8 cellular contexts compared by ENCODE assay signal in genomic region chr7:5477723-5478531, GRCh38. TPM values are rescaled to one million over a fixed set of nuclear protein-coding genes. Genes with fewer than 3 reads are reported as not detected.
DNase-seq lines count a peak whose midpoint lies in the region; ATAC-seq, FAIRE-seq and TF ChIP-seq lines count a peak whose summit lies in the region.

No MANE protein-coding gene starts in this region.

- peaks cover 9% of the 10 kb centered on the region for H3K4me1 Mint-ChIP-seq in activated CD8-positive, alpha-beta memory T cell treated with anti-CD3 and anti-CD28 coated beads, Interleukin-2, amount 10 ng/mL, durations not matched to agents 7 days and 5 days

- TF ChIP-seq POLR2A in GM12878 (IDR thresholded peaks at IDR 0.05; ENCODE audit: low read depth, low read length) (no peak), right lobe of liver (IDR thresholded peaks at IDR 0.05) (no peak), vagina (IDR thresholded peaks at IDR 0.05) (no peak)

- SMC1A ChIA-PET in GM12878 (lab: Charles Lee; ENCODE audit: uncharacterized antibody, unreplicated experiment), result interaction anchor here (1.1 kb wide), 1 partner anchor 187 kb away, joined by 3 read pairs; no protein-coding TSS in a partner anchor

- H3K9ac ChIP-seq in HUES48 (ENCODE audit: low read depth, low read length) (no peak overlapping the region), GM12878 (ENCODE audit: control insufficient read depth, insufficient read depth, low read length) (no peak overlapping the region)

- ATAC-seq in GM12878, result peak; percentile 91
- peak; percentile 36 to 66 (median 55) for ATAC-seq in right lobe of liver
- no peak for ATAC-seq in GM18870 (IDR thresholded peaks at IDR 0.05; ENCODE audit: unreplicated experiment)
- no peak for ATAC-seq in activated CD8-positive, alpha-beta memory T cell treated with anti-CD3 and anti-CD28 coated beads, Interleukin-2, amount 10 ng/mL, durations not matched to agents 7 days and 5 days
- ATAC-seq in HG03159 (IDR thresholded peaks at IDR 0.05; ENCODE audit: unreplicated experiment), result no peak

- RAD21 ChIA-PET in GM12878 (lab: Charles Lee; ENCODE audit: unreplicated experiment), result no interaction called here

- WGBS in GM12878 (ENCODE audit: insufficient coverage, insufficient replicate concordance, low lambda C conversion rate, missing lambda C conversion rate), result 76% methylated on average over 29 of the region's 29 CpGs
- WGBS in right lobe of liver (ENCODE audit: insufficient coverage, low coverage, low lambda C conversion rate, missing lambda C conversion rate), result 41% methylated on average over 6 of the region's 29 CpGs

- TF ChIP-seq CTCF in GM12878 (IDR thresholded peaks at IDR 0.05 in 2 of 3, conservative IDR thresholded peaks at IDR 0.05 in 1 of 3; ENCODE audit: control insufficient read depth in 2 of 3, extremely low read depth in 1 of 3, insufficient read depth in 1 of 3, low read depth in 3 of 3, low read length in 3 of 3) (peak in 2 of 3 experiments; percentile 8 to 32; a peak in 2 of 6 replicates), right lobe of liver (IDR thresholded peaks at IDR 0.05) (no peak), vagina (IDR thresholded peaks at IDR 0.05) (no peak)

- POLR2A ChIA-PET in GM12878 (lab: Charles Lee), result no interaction called here

- no peak overlapping the region for H3K27ac Mint-ChIP-seq in activated CD8-positive, alpha-beta memory T cell treated with anti-CD3 and anti-CD28 coated beads, Interleukin-2, amount 10 ng/mL, durations not matched to agents 7 days and 5 days

- in situ Hi-C loops in GM12878 (cut with MboI), result no loop called here

- no peak overlapping the region for H3K4me3 ChIP-seq in HUES48 (ENCODE audit: low read depth, low read length)
- H3K4me3 ChIP-seq in GM12878, result no peak overlapping the region
- H3K4me3 ChIP-seq in right lobe of liver, result peak overlapping the region in 1 of 3 donors; percentile 21
- peak overlapping the region; percentile 12 to 34 for H3K4me3 ChIP-seq in vagina

- FAIRE-seq in GM12878 (lab: Jason Lieb, UNC), result no peak

- H3K36me3 ChIP-seq in HUES48 (ENCODE audit: control insufficient read depth, insufficient read depth, low read length) (no peaks in the 10 kb centered on the region), GM12878 (ENCODE audit: control insufficient read depth in 2 of 2, insufficient read depth in 2 of 2, low read length in 1 of 2) (no peaks in the 10 kb centered on the region; a peak in 1 of 4 replicates), right lobe of liver (no peaks in the 10 kb centered on the region), vagina (no peaks in the 10 kb centered on the region)

- peak overlapping the region; percentile 54 for H3K4me2 ChIP-seq in GM12878 (ENCODE audit: control insufficient read depth, insufficient read depth)

- peak overlapping the region; percentile 61 for H2AFZ ChIP-seq in GM12878 (ENCODE audit: control insufficient read depth, low read depth, low read length)

- DNase-seq in ELF-1 (ENCODE audit: low read depth, low spot score) (peak; percentile 70), GM12878 (ENCODE audit: low read depth, low spot score) (no peak), right lobe of liver (no peak), vagina (ENCODE audit: extremely low spot score in 2 of 2) (no peak)
- no peak for DNase-seq in activated CD8-positive, alpha-beta memory T cell treated with anti-CD3 and anti-CD28 coated beads, Interleukin-2, amount 10 ng/mL, durations not matched to agents 7 days and 5 days

- H3K27me3 ChIP-seq in HUES48 (ENCODE audit: control insufficient read depth, insufficient read depth, low read length) (no peaks in the 10 kb centered on the region), GM12878 (replicated peaks in 1 of 2; ENCODE audit: control insufficient read depth in 2 of 2, insufficient read depth in 2 of 2, low read length in 1 of 2) (no peaks in the 10 kb centered on the region), right lobe of liver (no peaks in the 10 kb centered on the region), vagina (no peaks in the 10 kb centered on the region)

- BruUV-seq in GM12878 (replicated peaks; lab: Mats Ljungman, UMichigan), result no TSS peak

- intact Hi-C loops in GM12878 (cut with micrococcal nuclease; ENCODE audit: unreplicated experiment), result no loop called here
- intact Hi-C loops in right lobe of liver (cut with DNase I), result loop anchor here in 1 of 2 donors (10.0 kb wide), 1 partner anchor 233 kb away; no protein-coding TSS in a partner anchor
- intact Hi-C loops in vagina (cut with DNase I), result no loop called here

- TF ChIP-seq EP300 in GM12878 (IDR thresholded peaks at IDR 0.05; ENCODE audit: borderline replicate concordance in 1 of 2, control insufficient read depth in 1 of 2, low read depth in 2 of 2, low read length in 2 of 2), result no peak

- H3K79me2 ChIP-seq in GM12878 (ENCODE audit: control insufficient read depth, insufficient read depth, low read length), result no peaks in the 10 kb centered on the region

- no peak for TF ChIP-seq RAD21 in GM12878 (IDR thresholded peaks at IDR 0.05; ENCODE audit: insufficient read depth, low read depth, low read length)

- peaks cover 9% of the 10 kb centered on the region; the same call in 1 of the 2 replicates for H3K4me1 ChIP-seq in HUES48 (ENCODE audit: control insufficient read depth, insufficient read depth, low read length)
- no peaks in the 10 kb centered on the region for H3K4me1 ChIP-seq in GM12878 (ENCODE audit: control insufficient read depth, insufficient read depth, low read length)
- no peaks in the 10 kb centered on the region for H3K4me1 ChIP-seq in right lobe of liver
- peaks cover 22% of the 10 kb centered on the region for H3K4me1 ChIP-seq in vagina

- no peaks in the 10 kb centered on the region for H3K36me3 Mint-ChIP-seq in activated CD8-positive, alpha-beta memory T cell treated with anti-CD3 and anti-CD28 coated beads, Interleukin-2, amount 10 ng/mL, durations not matched to agents 7 days and 5 days

- no peaks in the 10 kb centered on the region for H3K9me3 Mint-ChIP-seq in activated CD8-positive, alpha-beta memory T cell treated with anti-CD3 and anti-CD28 coated beads, Interleukin-2, amount 10 ng/mL, durations not matched to agents 7 days and 5 days (ENCODE audit: low read depth)

- H3K27ac ChIP-seq in HUES48 (ENCODE audit: low read depth, low read length), result peak overlapping the region; percentile 57
- no peak overlapping the region for H3K27ac ChIP-seq in GM12878 (ENCODE audit: control insufficient read depth, insufficient read depth)
- H3K27ac ChIP-seq in right lobe of liver, result no peak overlapping the region
- H3K27ac ChIP-seq in vagina, result peak overlapping the region; percentile 83

- H3K9me3 ChIP-seq in HUES48 (ENCODE audit: control insufficient read depth, insufficient read depth, low read length), result no peaks in the 10 kb centered on the region
- H3K9me3 ChIP-seq in GM12878 (replicated peaks; ENCODE audit: control insufficient read depth, insufficient read depth, low read length), result no peaks in the 10 kb centered on the region
- H3K9me3 ChIP-seq in right lobe of liver, result no peaks in the 10 kb centered on the region
- H3K9me3 ChIP-seq in vagina, result no peaks in the 10 kb centered on the region

- CTCF ChIA-PET in GM12878 (lab: Yijun Ruan, JAX), result interaction anchor here (0.7 to 2.9 kb wide), 5 partner anchors 27 to 237 kb away, joined by 3 to 8 read pairs (median 3); no protein-coding TSS in a partner anchor
- CTCF ChIA-PET in activated CD8-positive, alpha-beta memory T cell treated with anti-CD3 and anti-CD28 coated beads, Interleukin-2, amount 10 ng/mL, durations not matched to agents 7 days and 5 days (lab: Charles Lee), result interaction anchor here (1.0 to 1.7 kb wide), 2 partner anchors 112 to 238 kb away, joined by 3 to 4 read pairs; no protein-coding TSS in a partner anchor

- H3K4me3 Mint-ChIP-seq in activated CD8-positive, alpha-beta memory T cell treated with anti-CD3 and anti-CD28 coated beads, Interleukin-2, amount 10 ng/mL, durations not matched to agents 7 days and 5 days, result no peak overlapping the region

- H4K20me1 ChIP-seq in GM12878 (ENCODE audit: control insufficient read depth, insufficient read depth), result no peaks in the 10 kb centered on the region

- no peaks in the 10 kb centered on the region for H3K27me3 Mint-ChIP-seq in activated CD8-positive, alpha-beta memory T cell treated with anti-CD3 and anti-CD28 coated beads, Interleukin-2, amount 10 ng/mL, durations not matched to agents 7 days and 5 days

RNA-seq across cellular contexts. Expression of gene FBXL18, which starts 35.7 kb away (rescaled TPM):
- 14.1 and 16.0 TPM in 2 replicates for total RNA-seq in GM12878 (2013; cell fraction: nucleolus; rRNA removed)
- 4.7 and 6.7 TPM in 2 replicates for total RNA-seq in GM12878 (2014; rRNA removed)
- total RNA-seq in GM12878 (2014; rRNA removed; fragmentation: Illumina TruSeq; extraction: Trizol), result 2.0 and 2.8 TPM in 2 replicates
- 15.9 and 19.6 TPM in 2 replicates for total RNA-seq in GM12878 (2021)
- 1.1 TPM for polyA plus RNA-seq in GM12878 (2011; ENCODE audit: low read depth)
- 0.61 and 2.0 TPM in 2 replicates for polyA plus RNA-seq in GM12878 (2011; rRNA removed)
- polyA plus RNA-seq in GM12878 (2011; cell fraction: cytosol; rRNA removed), result 2.1 and 3.8 TPM in 2 replicates
- polyA plus RNA-seq in GM12878 (2011; cell fraction: nucleus; rRNA removed), result 5.4 and 10.5 TPM in 2 replicates
- 3.4 TPM in 2 replicates for polyA plus RNA-seq in GM12878 (2012)
- polyA plus RNA-seq in GM12878 (2014; fragmentation: Illumina TruSeq; extraction: Trizol), result 0.95 and 2.7 TPM in 2 replicates
- 1 to 10 TPM in 1 of 2 experiments, under 1 TPM in 1; 0.80 to 1.1 TPM for polyA plus RNA-seq in GM12878 (2014; fragmentation: Nextera tagmentation; extraction: Ambion mirVana)
- polyA plus RNA-seq in GM12878 (2014; rRNA removed), result 10.0 and 11.3 TPM in 2 replicates
- polyA plus RNA-seq in GM12878 (2016; fragmentation: Nextera tagmentation; extraction: Ambion mirVana), result 10 to 100 TPM; 13.6 to 14.8 TPM
- 4.2 and 6.3 TPM in 2 replicates for polyA minus RNA-seq in GM12878 (2011; rRNA and poly(A)+ RNA removed)
- 4.8 and 5.6 TPM in 2 replicates for polyA minus RNA-seq in GM12878 (2011; cell fraction: cytosol; rRNA and poly(A)+ RNA removed)
- polyA minus RNA-seq in GM12878 (2011; cell fraction: nucleus; rRNA and poly(A)+ RNA removed), result 3.7 and 7.7 TPM in 2 replicates
- total RNA-seq in right lobe of liver, result 1 to 10 TPM; 3.5 to 8.5 (median 4.7) TPM
- 7.9 TPM for total RNA-seq in vagina
- total RNA-seq in activated CD8-positive, alpha-beta memory T cell treated with anti-CD3 and anti-CD28 coated beads, Interleukin-2, amount 10 ng/mL, durations not matched to agents 7 days and 5 days, result 10 to 100 TPM; 14.2 to 14.3 TPM

RNA-seq across cellular contexts. Expression of gene ACTB, which starts 52.5 kb away (rescaled TPM):
- total RNA-seq in GM12878 (2013; cell fraction: nucleolus; rRNA removed), result 1,974 and 2,098 TPM in 2 replicates
- total RNA-seq in GM12878 (2014; rRNA removed) (5,201 and 6,104 TPM in 2 replicates), GM12878 (2014; rRNA removed; fragmentation: Illumina TruSeq; extraction: Trizol) (5,689 and 6,359 TPM in 2 replicates), GM12878 (2021) (16,196 and 16,641 TPM in 2 replicates), right lobe of liver (1,000 to 10,000 TPM; 1,195 to 2,421 (median 1,468) TPM), vagina (4,121 TPM)
- polyA plus RNA-seq in GM12878 (2011; ENCODE audit: low read depth), result 7,864 TPM
- polyA plus RNA-seq in GM12878 (2011; rRNA removed) (1,147 and 2,786 TPM in 2 replicates), GM12878 (2014; fragmentation: Illumina TruSeq; extraction: Trizol) (10,962 and 12,114 TPM in 2 replicates), GM12878 (2014; fragmentation: Nextera tagmentation; extraction: Ambion mirVana) (over 10,000 TPM; 10,715 to 12,414 TPM), GM12878 (2014; rRNA removed) (5,798 and 7,688 TPM in 2 replicates), GM12878 (2016; fragmentation: Nextera tagmentation; extraction: Ambion mirVana) (over 10,000 TPM; 31,192 to 31,914 TPM)
- 3,130 and 4,314 TPM in 2 replicates for polyA plus RNA-seq in GM12878 (2011; cell fraction: cytosol; rRNA removed)
- 6,255 and 8,387 TPM in 2 replicates for polyA plus RNA-seq in GM12878 (2011; cell fraction: nucleus; rRNA removed)
- polyA plus RNA-seq in GM12878 (2012), result 9,522 and 10,892 TPM in 2 replicates
- 3,368 and 4,052 TPM in 2 replicates for polyA minus RNA-seq in GM12878 (2011; rRNA and poly(A)+ RNA removed)
- 3,847 and 4,043 TPM in 2 replicates for polyA minus RNA-seq in GM12878 (2011; cell fraction: cytosol; rRNA and poly(A)+ RNA removed)
- 1,573 and 2,410 TPM in 2 replicates for polyA minus RNA-seq in GM12878 (2011; cell fraction: nucleus; rRNA and poly(A)+ RNA removed)
- over 10,000 TPM; 10,813 to 11,083 TPM for total RNA-seq in activated CD8-positive, alpha-beta memory T cell treated with anti-CD3 and anti-CD28 coated beads, Interleukin-2, amount 10 ng/mL, durations not matched to agents 7 days and 5 days

RNA-seq across cellular contexts. Expression of gene TNRC18, which starts 54.3 kb away (rescaled TPM):
- 38.2 and 49.8 TPM in 2 replicates for total RNA-seq in GM12878 (2013; cell fraction: nucleolus; rRNA removed)
- total RNA-seq in GM12878 (2014; rRNA removed) (6.5 and 6.8 TPM in 2 replicates), GM12878 (2014; rRNA removed; fragmentation: Illumina TruSeq; extraction: Trizol) (10.6 and 11.5 TPM in 2 replicates), GM12878 (2021) (31.3 and 31.7 TPM in 2 replicates), right lobe of liver (10 to 100 TPM; 27.0 to 36.9 (median 30.5) TPM), vagina (79.8 TPM)
- 7.4 TPM for polyA plus RNA-seq in GM12878 (2011; ENCODE audit: low read depth)
- polyA plus RNA-seq in GM12878 (2011; rRNA removed) (3.9 and 4.0 TPM in 2 replicates), GM12878 (2014; fragmentation: Illumina TruSeq; extraction: Trizol) (10.3 and 18.2 TPM in 2 replicates), GM12878 (2014; fragmentation: Nextera tagmentation; extraction: Ambion mirVana) (under 1 TPM; 0.02 to 0.10 TPM), GM12878 (2014; rRNA removed) (13.7 and 17.2 TPM in 2 replicates), GM12878 (2016; fragmentation: Nextera tagmentation; extraction: Ambion mirVana) (1 to 10 TPM; 1.0 to 1.2 TPM)
- 5.7 and 7.9 TPM in 2 replicates for polyA plus RNA-seq in GM12878 (2011; cell fraction: cytosol; rRNA removed)
- 13.3 and 22.8 TPM in 2 replicates for polyA plus RNA-seq in GM12878 (2011; cell fraction: nucleus; rRNA removed)
- polyA plus RNA-seq in GM12878 (2012), result 13.4 and 15.7 TPM in 2 replicates
- 10.2 and 17.6 TPM in 2 replicates for polyA minus RNA-seq in GM12878 (2011; rRNA and poly(A)+ RNA removed)
- polyA minus RNA-seq in GM12878 (2011; cell fraction: cytosol; rRNA and poly(A)+ RNA removed), result 12.0 and 17.7 TPM in 2 replicates
- polyA minus RNA-seq in GM12878 (2011; cell fraction: nucleus; rRNA and poly(A)+ RNA removed), result 10.3 and 17.7 TPM in 2 replicates
- 10 to 100 TPM; 64.0 to 65.7 TPM for total RNA-seq in activated CD8-positive, alpha-beta memory T cell treated with anti-CD3 and anti-CD28 coated beads, Interleukin-2, amount 10 ng/mL, durations not matched to agents 7 days and 5 days

Comparison
In these comparisons a context has a peak if more than half of its experiments do, and no peak if none do; other contexts are left out.
1. H3K27ac ChIP-seq: peak in HUES48 (single experiment) and vagina (single experiment); none in GM12878 (single experiment) and right lobe of liver (0 of 3).
2. H3K4me3 ChIP-seq: peak in vagina (2 of 2); none in HUES48 (single experiment) and GM12878 (single experiment).
3. ATAC-seq: peak in GM12878 (single experiment) and right lobe of liver (4 of 4); none in GM18870 (single experiment), activated CD8-positive, alpha-beta memory T cell treated with anti-CD3 and anti-CD28 coated beads, Interleukin-2, amount 10 ng/mL, durations not matched to agents 7 days and 5 days (single experiment) and HG03159 (single experiment).
4. CTCF ChIP-seq: peak in GM12878 (2 of 3); none in right lobe of liver (0 of 4) and vagina (0 of 3).